In the genomic region with DNA sequence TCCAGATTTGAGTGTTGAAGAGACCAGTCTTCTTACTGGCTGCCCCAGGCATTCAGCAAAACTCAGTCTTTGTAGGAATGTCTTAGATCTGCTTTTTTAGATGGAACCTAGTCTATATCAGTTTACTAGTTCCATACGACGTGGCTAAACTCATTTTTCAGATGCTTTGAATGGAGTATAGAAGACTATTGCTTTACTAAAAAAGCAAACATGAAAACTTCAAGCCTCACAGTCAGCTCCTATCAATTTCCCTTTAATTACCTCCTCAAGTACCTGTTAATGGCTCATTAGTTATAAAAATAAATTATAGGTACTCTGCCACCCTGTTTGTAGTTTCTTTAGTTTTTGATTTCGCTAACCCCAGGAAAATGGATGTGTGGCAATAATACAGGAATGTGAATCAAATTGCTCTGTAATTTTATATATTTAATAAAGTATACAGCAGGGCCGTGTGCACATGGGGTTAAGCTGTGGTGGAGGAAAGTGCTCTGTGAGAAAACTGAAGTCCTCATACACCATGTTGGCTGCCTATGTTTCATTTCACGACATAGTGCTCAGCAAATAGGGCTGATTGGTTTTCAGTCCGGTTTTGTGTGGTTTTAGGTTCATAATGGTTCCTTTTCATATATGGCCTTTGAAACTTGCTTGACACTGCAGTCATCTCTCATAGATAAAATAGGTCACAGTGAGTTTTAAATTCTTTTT, we compare ENCODE assay signal across 34 cellular contexts.
"Had no signal": no experiment of that assay in that cellular context is flagged by ENCODE, and none has a peak within 500 bp of the region (broad histone marks: within the 10 kb centered on the region; RNA-seq: fewer than 3 reads in every experiment).

No MANE protein-coding gene starts in this region.

- H3K4me3 Mint-ChIP-seq: activated CD4-positive, alpha-beta T cell treated with anti-CD3 and anti-CD28 coated beads for 36 hours; activated CD4-positive, alpha-beta T cell treated with anti-CD3 and anti-CD28 coated beads, Interleukin-2, amount 10 ng/mL, durations not matched to agents 7 days and 5 days; activated CD8-positive, alpha-beta T cell treated with anti-CD3 and anti-CD28 coated beads, Interleukin-2, amount 10 ng/mL, durations not matched to agents 7 days and 5 days; activated naive CD4-positive, alpha-beta T cell treated with anti-CD3 and anti-CD28 coated beads, Interleukin-2, amount 50 U/mL, for 24 hours; activated naive CD8-positive, alpha-beta T cell treated with anti-CD3 and anti-CD28 coated beads, Interleukin-2, amount 10 ng/mL, durations not matched to agents 7 days and 5 days; activated T-cell treated with anti-CD3 and anti-CD28 coated beads, Interleukin-2, amount 50 U/mL, for 24 hours; central memory CD8-positive, alpha-beta T cell; T-helper 1 cell treated with Interleukin-12 subunit alpha and Interleukin-12 subunit beta and Interleukin-4 antibody, amounts not matched to agents 30 μg/mL and 1 μg/mL, for 36 hours; T-helper 2 cell treated with Interferon-gamma antibody and Interleukin-4, amounts not matched to agents 5 μg/mL and 100 μg/mL, for 36 hours; WTC11 had no signal

- H3K27ac ChIP-seq: cardiac muscle cell, KMS-11, Peyer's patch, SJSA1 had no signal

- H3K4me3 ChIP-seq: ascending aorta, cardiac muscle cell, Peyer's patch, SJSA1 had no signal

- H3K4me1 ChIP-seq: ascending aorta, Peyer's patch, SJSA1 had no signal

- H3K36me3 Mint-ChIP-seq: activated naive CD4-positive, alpha-beta T cell treated with anti-CD3 and anti-CD28 coated beads, Interleukin-2, amount 50 U/mL, for 24 hours; activated naive CD8-positive, alpha-beta T cell treated with anti-CD3 and anti-CD28 coated beads, Interleukin-2, amount 10 ng/mL, durations not matched to agents 7 days and 5 days had no signal

- H3K36me3 ChIP-seq: ascending aorta, cardiac muscle cell, Peyer's patch, SJSA1 had no signal

- H3K9me3 Mint-ChIP-seq: activated CD4-positive, alpha-beta T cell treated with anti-CD3 and anti-CD28 coated beads, Interleukin-2, amount 10 ng/mL, durations not matched to agents 7 days and 5 days; activated naive CD8-positive, alpha-beta T cell treated with anti-CD3 and anti-CD28 coated beads, Interleukin-2, amount 10 ng/mL, durations not matched to agents 7 days and 5 days; activated T-helper 2 cell treated with anti-CD3 and anti-CD28 coated beads, Interferon-gamma antibody, Interleukin-2, Interleukin-4, amounts not matched to agents 10 μg/mL and 5 μg/mL and 100 μg/mL, durations not matched to agents 14 hours and 24 hours and 36 hours; central memory CD8-positive, alpha-beta T cell; T-helper 1 cell treated with Interleukin-12 subunit alpha and Interleukin-12 subunit beta and Interleukin-4 antibody, amounts not matched to agents 30 μg/mL and 1 μg/mL, for 36 hours had no signal

- DNase-seq: activated CD4-positive, alpha-beta T cell treated with anti-CD3 and anti-CD28 coated beads for 36 hours; activated CD4-positive, alpha-beta T cell treated with anti-CD3 and anti-CD28 coated beads, Interleukin-2, amount 10 ng/mL, durations not matched to agents 7 days and 5 days; activated CD4-positive, alpha-beta T cell treated with anti-CD3 and anti-CD28 coated beads, Interleukin-2, amount 50 U/mL, for 48 hours; activated CD8-positive, alpha-beta T cell treated with anti-CD3 and anti-CD28 coated beads, Interleukin-2, amount 10 ng/mL, durations not matched to agents 7 days and 5 days; activated gamma-delta T cell; activated naive CD4-positive, alpha-beta T cell treated with Interleukin-2 at 50 U/mL for 16 hours; activated naive CD8-positive, alpha-beta T cell treated with anti-CD3 and anti-CD28 coated beads, Interleukin-2, amount 10 ng/mL, durations not matched to agents 7 days and 5 days; activated T-cell treated with anti-CD3 and anti-CD28 coated beads, Interleukin-2, amount 50 U/mL, for 24 hours; amygdala; MM.1S; MV-4-11; NCI-H1092 treated with DMSO at 0.1 percent for 48 hours; NCI-H146; NCI-H187; NCI-H2029 treated with DMSO at 0.1 percent for 48 hours; NCI-H2171; NCI-H510A; NCI-H526; NK-92 treated with Interleukin-12 subunit alpha and Interleukin-12 subunit beta, amount 100 ng/mL, for 24 hours; PC-3; Peyer's patch; RPMI8226; SHP77 treated with DMSO at 0.1 percent for 48 hours; SK-N-SH had no signal

- H3K27ac Mint-ChIP-seq: activated CD4-positive, alpha-beta T cell treated with anti-CD3 and anti-CD28 coated beads for 36 hours; activated CD4-positive, alpha-beta T cell treated with anti-CD3 and anti-CD28 coated beads, Interleukin-2, amount 10 ng/mL, durations not matched to agents 7 days and 5 days; activated CD8-positive, alpha-beta T cell treated with anti-CD3 and anti-CD28 coated beads, Interleukin-2, amount 10 ng/mL, durations not matched to agents 7 days and 5 days; activated naive CD4-positive, alpha-beta T cell treated with anti-CD3 and anti-CD28 coated beads, Interleukin-2, amount 50 U/mL, for 24 hours; activated naive CD8-positive, alpha-beta T cell treated with anti-CD3 and anti-CD28 coated beads, Interleukin-2, amount 10 ng/mL, durations not matched to agents 7 days and 5 days; activated T-cell treated with anti-CD3 and anti-CD28 coated beads, Interleukin-2, amount 50 U/mL, for 24 hours; activated T-helper 2 cell treated with anti-CD3 and anti-CD28 coated beads, Interferon-gamma antibody, Interleukin-2, Interleukin-4, amounts not matched to agents 10 μg/mL and 5 μg/mL and 100 μg/mL, durations not matched to agents 14 hours and 24 hours and 36 hours; T-helper 1 cell treated with Interleukin-12 subunit alpha and Interleukin-12 subunit beta and Interleukin-4 antibody, amounts not matched to agents 30 μg/mL and 1 μg/mL, for 36 hours; T-helper 2 cell treated with Interferon-gamma antibody and Interleukin-4, amounts not matched to agents 5 μg/mL and 100 μg/mL, for 36 hours; WTC11 had no signal

- H3K27me3 ChIP-seq: ascending aorta, cardiac muscle cell, Peyer's patch, SJSA1 had no signal

- H3K9me3 ChIP-seq: ascending aorta, Peyer's patch, SJSA1, SK-N-SH had no signal

- H3K4me1 Mint-ChIP-seq: activated CD4-positive, alpha-beta T cell treated with anti-CD3 and anti-CD28 coated beads for 36 hours; activated CD4-positive, alpha-beta T cell treated with anti-CD3 and anti-CD28 coated beads, Interleukin-2, amount 10 ng/mL, durations not matched to agents 7 days and 5 days; activated naive CD4-positive, alpha-beta T cell treated with anti-CD3 and anti-CD28 coated beads, Interleukin-2, amount 50 U/mL, for 24 hours; activated naive CD8-positive, alpha-beta T cell treated with anti-CD3 and anti-CD28 coated beads, Interleukin-2, amount 10 ng/mL, durations not matched to agents 7 days and 5 days; central memory CD8-positive, alpha-beta T cell had no signal
